ENCODE assay signal across 15 cellular contexts in genomic region chr14:23558363-23559009, GRCh38. TPM values are rescaled to one million over a fixed set of nuclear protein-coding genes. Genes with fewer than 3 reads are reported as not detected.
A peak's percentile ranks its signal among the peaks of the same experiment; 100 is the strongest.
DNase-seq lines count a peak whose midpoint lies in the region; ATAC-seq and TF ChIP-seq lines count a peak whose summit lies in the region.
"Had no signal": no experiment of that assay in that cellular context is flagged by ENCODE, and none has a peak within 500 bp of the region (broad histone marks: within the 10 kb centered on the region; RNA-seq: fewer than 3 reads in every experiment).

No MANE protein-coding gene starts in this region.

- peaks cover 46% of the 10 kb centered on the region for H3K36me3 Mint-ChIP-seq in activated CD4-positive, alpha-beta memory T cell treated with anti-CD3 and anti-CD28 coated beads, Interleukin-2, amount 10 ng/mL, durations not matched to agents 7 days and 5 days (ENCODE audit: low read depth)
- H3K36me3 Mint-ChIP-seq in immature natural killer cell, result peaks cover 5 to 8% (median 7%) of the 10 kb centered on the region in 3 donors

- no peaks in the 10 kb centered on the region for H3K9me2 ChIP-seq in DOHH2 (replicated peaks; ENCODE audit: control insufficient read depth, low read length)

- H3K4me1 Mint-ChIP-seq in activated CD4-positive, alpha-beta memory T cell treated with anti-CD3 and anti-CD28 coated beads, Interleukin-2, amount 10 ng/mL, durations not matched to agents 7 days and 5 days, result peaks cover 42% of the 10 kb centered on the region
- H3K4me1 Mint-ChIP-seq in immature natural killer cell, result peaks cover 29 to 35% of the 10 kb centered on the region in 2 donors

- H3K27me3 Mint-ChIP-seq in activated CD4-positive, alpha-beta memory T cell treated with anti-CD3 and anti-CD28 coated beads, Interleukin-2, amount 10 ng/mL, durations not matched to agents 7 days and 5 days, result no peaks in the 10 kb centered on the region
- peaks cover 0 to 6% (median 2%) of the 10 kb centered on the region in 3 donors for H3K27me3 Mint-ChIP-seq in immature natural killer cell (ENCODE audit: low read depth in 3 of 3)

- H3K27ac Mint-ChIP-seq in activated CD4-positive, alpha-beta memory T cell treated with anti-CD3 and anti-CD28 coated beads, Interleukin-2, amount 10 ng/mL, durations not matched to agents 7 days and 5 days, result peak overlapping the region; percentile 58
- peak overlapping the region; percentile 34 to 88 (median 84) for H3K27ac Mint-ChIP-seq in immature natural killer cell

- H3K4me3 ChIP-seq in BLaER1 treated with 17β-estradiol and CSF1 and Interleukin-3, amounts not matched to agents 10 nM and 100 nM, result no peak overlapping the region
- H3K4me3 ChIP-seq in DOHH2 (ENCODE audit: low read length), result no peak overlapping the region
- H3K4me3 ChIP-seq: HAP-1, SJSA1 had no signal

- H3K9me3 Mint-ChIP-seq in activated CD4-positive, alpha-beta memory T cell treated with anti-CD3 and anti-CD28 coated beads, Interleukin-2, amount 10 ng/mL, durations not matched to agents 7 days and 5 days, result no peaks in the 10 kb centered on the region
- H3K9me3 Mint-ChIP-seq in immature natural killer cell, result no peaks in the 10 kb centered on the region

- H3K27ac ChIP-seq in BLaER1 treated with 17β-estradiol and CSF1 and Interleukin-3, amounts not matched to agents 10 nM and 100 nM, result peak overlapping the region in 1 of 11 experiments; percentile 90; a peak in 2 of 22 replicates
- no peak overlapping the region for H3K27ac ChIP-seq in DOHH2 (ENCODE audit: low read depth, low read length)
- H3K27ac ChIP-seq: HL-60, SJSA1 had no signal

- peak overlapping the region in 10 of 11 experiments; percentile 85 to 99 (median 96); a peak in 8 of 22 replicates for H3K4me2 ChIP-seq in BLaER1 treated with 17β-estradiol and CSF1 and Interleukin-3, amounts not matched to agents 10 nM and 100 nM
- peak overlapping the region; percentile 70 for H3K4me2 ChIP-seq in DOHH2 (ENCODE audit: low read length)

- CTCF ChIA-PET in activated CD4-positive, alpha-beta memory T cell treated with anti-CD3 and anti-CD28 coated beads, Interleukin-2, amount 10 ng/mL, durations not matched to agents 7 days and 5 days (lab: Charles Lee), result interaction anchor here (0.6 to 9.3 kb wide), 7 partner anchors 9 to 533 kb away, joined by 3 to 148 read pairs (median 4); partner anchors contain the start of gene AP1G2

- no peak overlapping the region for H3K4me3 Mint-ChIP-seq in activated CD4-positive, alpha-beta memory T cell treated with anti-CD3 and anti-CD28 coated beads, Interleukin-2, amount 10 ng/mL, durations not matched to agents 7 days and 5 days
- H3K4me3 Mint-ChIP-seq in immature natural killer cell, result peak overlapping the region in 1 of 5 donors; percentile 10

- H3K79me2 ChIP-seq in DOHH2 (ENCODE audit: control insufficient read depth, low read length), result peaks cover 32% of the 10 kb centered on the region

- peaks cover 19 to 44% (median 29%) of the 10 kb centered on the region in 10 experiments for H3K4me1 ChIP-seq in BLaER1 treated with 17β-estradiol and CSF1 and Interleukin-3, amounts not matched to agents 10 nM and 100 nM
- H3K4me1 ChIP-seq in DOHH2 (ENCODE audit: control insufficient read depth, low read length), result peaks cover 19% of the 10 kb centered on the region

- H4K20me1 ChIP-seq in BLaER1 treated with 17β-estradiol and CSF1 and Interleukin-3, amounts not matched to agents 10 nM and 100 nM, result peaks cover 5 to 56% (median 16%) of the 10 kb centered on the region in 11 experiments; a peak in 17 of 22 replicates
- 0 out of 2 replicates have a peak, but pooled peaks cover 5% of the 10 kb centered on the region for H4K20me1 ChIP-seq in DOHH2 (ENCODE audit: control insufficient read depth, insufficient read depth, low read depth, low read length)

- TF ChIP-seq CTCF in DOHH2 (IDR thresholded peaks at IDR 0.05; ENCODE audit: low read depth, low read length, poor library complexity, severe bottlenecking), result no peak

- H3K9me3 ChIP-seq in BLaER1 treated with 17β-estradiol and CSF1 and Interleukin-3, amounts not matched to agents 10 nM and 100 nM (replicated peaks in 1 of 11), result no peaks in the 10 kb centered on the region
- no peaks in the 10 kb centered on the region for H3K9me3 ChIP-seq in DOHH2 (ENCODE audit: control insufficient read depth, insufficient read depth, low read length)
- H3K9me3 ChIP-seq: HAP-1, SJSA1 had no signal

- peaks cover 46 to 58% (median 54%) of the 10 kb centered on the region in 11 experiments for H3K36me3 ChIP-seq in BLaER1 treated with 17β-estradiol and CSF1 and Interleukin-3, amounts not matched to agents 10 nM and 100 nM
- peaks cover 56% of the 10 kb centered on the region for H3K36me3 ChIP-seq in DOHH2 (ENCODE audit: control insufficient read depth, low read length)
- H3K36me3 ChIP-seq: SJSA1 had no signal

- peak overlapping the region in 9 of 11 experiments; percentile 9 to 97 (median 93); a peak in 12 of 22 replicates for H3K9ac ChIP-seq in BLaER1 treated with 17β-estradiol and CSF1 and Interleukin-3, amounts not matched to agents 10 nM and 100 nM

- POLR2A ChIA-PET in activated CD4-positive, alpha-beta memory T cell treated with anti-CD3 and anti-CD28 coated beads, Interleukin-2, amount 10 ng/mL, durations not matched to agents 7 days and 5 days (lab: Charles Lee), result interaction anchor here (1.3 to 3.0 kb wide), 4 partner anchors 9 to 237 kb away, joined by 3 to 16 read pairs (median 9); partner anchors contain the start of genes AP1G2 and PABPN1

- no peak for DNase-seq in activated CD4-positive, alpha-beta memory T cell treated with anti-CD3 and anti-CD28 coated beads, Interleukin-2, amount 10 ng/mL, durations not matched to agents 7 days and 5 days
- no peak for DNase-seq in immature natural killer cell
- no peak for DNase-seq in retina
- no peak for DNase-seq in inferior parietal cortex (ENCODE audit: extremely low spot score)
- DNase-seq: GF-D8, MM.1S, NCI-H2081 treated with DMSO at 0.1 percent for 48 hours had no signal

- H3F3A ChIP-seq in DOHH2 (ENCODE audit: control insufficient read depth, insufficient read depth), result peaks cover 10% of the 10 kb centered on the region; the same call in 1 of the 2 replicates

- ATAC-seq in HG03442 (IDR thresholded peaks at IDR 0.05; ENCODE audit: unreplicated experiment), result no peak
- ATAC-seq: activated CD4-positive, CD25-positive, alpha-beta regulatory T cell treated with anti-CD3 and anti-CD28 coated beads, Interleukin-2, amount 50 U/mL, for 24 hours; sciatic nerve had no signal

- H3K27me3 ChIP-seq in BLaER1 treated with 17β-estradiol and CSF1 and Interleukin-3, amounts not matched to agents 10 nM and 100 nM, result no peaks in the 10 kb centered on the region
- no peaks in the 10 kb centered on the region for H3K27me3 ChIP-seq in DOHH2 (ENCODE audit: control insufficient read depth, low read length)
- H3K27me3 ChIP-seq: SJSA1 had no signal

RNA-seq across cellular contexts. Expression of gene THTPA, which starts 2.4 kb away (rescaled TPM):
- 10 to 100 TPM; 11.6 to 11.8 TPM for total RNA-seq in activated CD4-positive, alpha-beta memory T cell treated with anti-CD3 and anti-CD28 coated beads, Interleukin-2, amount 10 ng/mL, durations not matched to agents 7 days and 5 days
- 10 to 100 TPM; 17.5 to 20.6 (median 19.5) TPM for polyA plus RNA-seq in immature natural killer cell

RNA-seq across cellular contexts. Expression of gene ZFHX2, which starts 6.9 kb away (rescaled TPM):
- total RNA-seq in activated CD4-positive, alpha-beta memory T cell treated with anti-CD3 and anti-CD28 coated beads, Interleukin-2, amount 10 ng/mL, durations not matched to agents 7 days and 5 days, result 1 to 10 TPM; 1.5 to 1.8 TPM
- under 1 TPM in 1 of 3 donors, not detected in 2; 0.12 TPM for polyA plus RNA-seq in immature natural killer cell
- total RNA-seq: SJSA1 had no signal

RNA-seq across cellular contexts. Expression of gene AP1G2, which starts 9.1 kb away (rescaled TPM):
- 100 to 1,000 TPM; 263 to 275 TPM for total RNA-seq in activated CD4-positive, alpha-beta memory T cell treated with anti-CD3 and anti-CD28 coated beads, Interleukin-2, amount 10 ng/mL, durations not matched to agents 7 days and 5 days
- 10 to 100 TPM; 62.9 to 80.7 (median 64.4) TPM for polyA plus RNA-seq in immature natural killer cell

RNA-seq across cellular contexts. Expression of gene JPH4, which starts 20.1 kb away (rescaled TPM):
- not detected for total RNA-seq in activated CD4-positive, alpha-beta memory T cell treated with anti-CD3 and anti-CD28 coated beads, Interleukin-2, amount 10 ng/mL, durations not matched to agents 7 days and 5 days
- under 1 TPM in 1 of 3 donors, not detected in 2; 0.10 TPM for polyA plus RNA-seq in immature natural killer cell
- total RNA-seq: SJSA1 had no signal
